In genomic region chr5:110053824-110054223, GRCh38 we compare ENCODE assay signal across 9 cellular contexts.
DNase-seq lines count a peak whose midpoint lies in the region; ATAC-seq and TF ChIP-seq lines count a peak whose summit lies in the region.
"Had no signal": no experiment of that assay in that cellular context is flagged by ENCODE, and none has a peak within 500 bp of the region (broad histone marks: within the 10 kb centered on the region; RNA-seq: fewer than 3 reads in every experiment).

No MANE protein-coding gene starts in this region.

- CTCF ChIA-PET in PC-3 (lab: Charles Lee): no interaction called here

- H3K79me2 ChIP-seq in PC-3 (ENCODE audit: low read length): no peaks in the 10 kb centered on the region

- BruUV-seq in PC-3 (replicated peaks; lab: Mats Ljungman, UMichigan): no TSS peak

- peak; percentile 25 for ATAC-seq in GM18498 (IDR thresholded peaks at IDR 0.05; ENCODE audit: unreplicated experiment)
- peak; percentile 39 for ATAC-seq in GM19452 (IDR thresholded peaks at IDR 0.05; ENCODE audit: unreplicated experiment)
- peak; percentile 34 for ATAC-seq in HG03571 (IDR thresholded peaks at IDR 0.05; ENCODE audit: unreplicated experiment)
- ATAC-seq in central memory CD8-positive, alpha-beta T cell (replicated peaks; ENCODE audit: extremely low read depth, poor library complexity, severe bottlenecking): peak; percentile 62
- no peak for ATAC-seq in HG02588 (IDR thresholded peaks at IDR 0.05; ENCODE audit: unreplicated experiment)
- ATAC-seq in PC-3: no peak

- no peaks in the 10 kb centered on the region for H3K9me3 Mint-ChIP-seq in central memory CD8-positive, alpha-beta T cell

- H3F3A ChIP-seq in PC-3 (ENCODE audit: low read length, unreplicated experiment): no peaks in the 10 kb centered on the region

- H3K27me3 Mint-ChIP-seq in central memory CD8-positive, alpha-beta T cell: no peaks in the 10 kb centered on the region

- DNase-seq in central memory CD8-positive, alpha-beta T cell (ENCODE audit: low spot score in 2 of 2): no peak
- DNase-seq in PC-3: no peak
- no peak for DNase-seq in mesenteric fat pad (ENCODE audit: low spot score)

- H3K36me3 Mint-ChIP-seq in central memory CD8-positive, alpha-beta T cell (ENCODE audit: insufficient read depth): peaks cover 6% of the 10 kb centered on the region

- POLR2A ChIA-PET in PC-3 (lab: Charles Lee; ENCODE audit: unreplicated experiment): no interaction called here

- no peak overlapping the region for H3K27ac ChIP-seq in PC-3 (ENCODE audit: low read length)
- H3K27ac ChIP-seq: RWPE1 had no signal

- H3K36me3 ChIP-seq in PC-3 (ENCODE audit: low read depth, low read length): no peaks in the 10 kb centered on the region

- no peak overlapping the region for H3K9ac ChIP-seq in PC-3 (ENCODE audit: low read length)

- H3K4me1 Mint-ChIP-seq in central memory CD8-positive, alpha-beta T cell: peaks cover 19% of the 10 kb centered on the region

- TF ChIP-seq CTCF in PC-3 (conservative IDR thresholded peaks at IDR 0.05; ENCODE audit: low read depth, low read length): no peak

- no peak overlapping the region for H3K4me2 ChIP-seq in PC-3 (ENCODE audit: low read length)
- H3K4me2 ChIP-seq: smooth muscle cell had no signal

- H3K27ac Mint-ChIP-seq in central memory CD8-positive, alpha-beta T cell (ENCODE audit: low read depth): peak overlapping the region; percentile 8

- no peaks in the 10 kb centered on the region for H4K20me1 ChIP-seq in PC-3 (ENCODE audit: low read length)

- intact Hi-C loops in PC-3 (cut with micrococcal nuclease): loop anchor here (5.0 kb wide), 1 partner anchor 187 kb away; no protein-coding TSS in a partner anchor

- H2AFZ ChIP-seq in PC-3 (ENCODE audit: low read length): no peak overlapping the region

- H3K9me3 ChIP-seq in PC-3 (ENCODE audit: low read length): no peaks in the 10 kb centered on the region

- H3K9me2 ChIP-seq in PC-3 (replicated peaks; ENCODE audit: low read length): no peaks in the 10 kb centered on the region

- peak overlapping the region; percentile 7 for H3K4me3 Mint-ChIP-seq in central memory CD8-positive, alpha-beta T cell

- H3K27me3 ChIP-seq in PC-3 (ENCODE audit: low read length): no peaks in the 10 kb centered on the region

- 0 out of 2 replicates have a peak, but pooled peaks cover 4% of the 10 kb centered on the region for H3K4me1 ChIP-seq in PC-3 (ENCODE audit: insufficient read depth, low read length)

- no peak overlapping the region for H3K4me3 ChIP-seq in PC-3 (ENCODE audit: low read length)
- H3K4me3 ChIP-seq: smooth muscle cell had no signal

Comparison
In these comparisons a context has a peak if more than half of its experiments do, and no peak if none do; other contexts are left out.
1. ATAC-seq: peak in GM18498 (single experiment), GM19452 (single experiment), HG03571 (single experiment) and central memory CD8-positive, alpha-beta T cell (single experiment); none in HG02588 (single experiment) and PC-3 (single experiment).